In the genomic region with DNA sequence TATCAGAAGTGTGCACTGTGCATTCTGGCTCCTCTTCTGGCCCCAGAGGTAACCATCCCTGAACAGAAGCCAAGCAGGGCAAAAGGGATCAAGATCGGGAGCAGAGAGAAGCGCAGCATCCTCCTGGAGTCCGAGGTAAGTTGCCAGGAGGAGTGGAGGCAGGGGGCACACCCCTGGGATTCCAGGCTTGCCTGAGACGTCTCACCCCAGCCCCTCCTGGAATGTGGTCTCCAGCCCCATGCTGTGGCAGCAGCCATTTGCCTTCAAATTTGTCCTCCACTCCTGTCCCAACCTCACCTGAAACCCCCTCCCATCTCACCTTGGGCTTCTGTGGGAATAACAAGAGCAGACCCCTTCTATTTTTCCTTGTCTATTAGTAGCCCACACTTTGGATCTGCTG, we compare ENCODE assay signal across 30 cellular contexts. TPM values are rescaled to one million over a fixed set of nuclear protein-coding genes. Genes with fewer than 3 reads are reported as not detected.
"Had no signal": no experiment of that assay in that cellular context is flagged by ENCODE, and none has a peak within 500 bp of the region (broad histone marks: within the 10 kb centered on the region; RNA-seq: fewer than 3 reads in every experiment).

No MANE protein-coding gene starts in this region.

- H3K27ac Mint-ChIP-seq: activated CD4-positive, alpha-beta T cell treated with anti-CD3 and anti-CD28 coated beads, Interleukin-2, amount 10 ng/mL, durations not matched to agents 24 days and 14 days; activated CD8-positive, alpha-beta T cell treated with anti-CD3 and anti-CD28 coated beads for 36 hours; activated naive CD8-positive, alpha-beta T cell treated with anti-CD3 and anti-CD28 coated beads for 36 hours; activated T-cell treated with anti-CD3 and anti-CD28 coated beads, Interleukin-2, amount 50 U/mL, for 72 hours; activated T-helper 17 cell treated with anti-CD3 and anti-CD28 coated beads, Interleukin-2, amount 50 U/mL, for 72 hours had no signal

- H3K36me3 Mint-ChIP-seq: activated naive CD8-positive, alpha-beta T cell treated with anti-CD3 and anti-CD28 coated beads for 36 hours had no signal

- ATAC-seq: activated CD8-positive, alpha-beta T cell treated with anti-CD3 and anti-CD28 coated beads for 36 hours; activated T-cell treated with anti-CD3 and anti-CD28 coated beads, Interleukin-2, amount 50 U/mL, for 72 hours; activated T-helper 17 cell treated with anti-CD3 and anti-CD28 coated beads, Interleukin-2, amount 50 U/mL, for 72 hours; K562; Panc1 had no signal

- H3K27ac ChIP-seq: brain microvascular endothelial cell, SJCRH30, SK-N-MC had no signal

- H3K9me3 ChIP-seq: SJCRH30 had no signal

- DNase-seq: activated CD4-positive, alpha-beta T cell treated with anti-CD3 and anti-CD28 coated beads, Interleukin-2, amount 10 ng/mL, durations not matched to agents 24 days and 14 days; activated CD4-positive, alpha-beta T cell treated with anti-CD3 and anti-CD28 coated beads, Interleukin-2, amount 50 U/mL, for 4 hours; activated CD8-positive, alpha-beta T cell treated with anti-CD3 and anti-CD28 coated beads for 36 hours; activated effector memory CD4-positive, alpha-beta T cell treated with anti-CD3 and anti-CD28 coated beads, Interleukin-2, amount 50 U/mL, for 16 hours; activated naive CD4-positive, alpha-beta T cell; activated naive CD4-positive, alpha-beta T cell treated with anti-CD3 and anti-CD28 coated beads, Interleukin-2, amount 50 U/mL, for 16 hours; activated naive CD8-positive, alpha-beta T cell treated with anti-CD3 and anti-CD28 coated beads for 36 hours; activated T-cell treated with anti-CD3 and anti-CD28 coated beads, Interleukin-2, amount 50 U/mL, for 1 hour; activated T-cell treated with anti-CD3 and anti-CD28 coated beads, Interleukin-2, amount 50 U/mL, for 72 hours; amniotic stem cell; brain microvascular endothelial cell; NCI-H1092 treated with DMSO at 0.1 percent for 48 hours; NCI-H1417; NCI-H146; NCI-H187 treated with DMSO at 0.1 percent for 48 hours; NCI-H2081 treated with DMSO at 0.1 percent for 48 hours; NCI-H345; NCI-H524 treated with DMSO at 0.1 percent for 48 hours; SHP77; SJCRH30 had no signal

- H3K9me3 Mint-ChIP-seq: activated CD4-positive, alpha-beta T cell treated with anti-CD3 and anti-CD28 coated beads, Interleukin-2, amount 10 ng/mL, durations not matched to agents 24 days and 14 days; activated CD8-positive, alpha-beta T cell treated with anti-CD3 and anti-CD28 coated beads for 36 hours; activated naive CD8-positive, alpha-beta T cell treated with anti-CD3 and anti-CD28 coated beads for 36 hours; activated T-cell treated with anti-CD3 and anti-CD28 coated beads, Interleukin-2, amount 50 U/mL, for 72 hours; activated T-helper 17 cell treated with anti-CD3 and anti-CD28 coated beads, Interleukin-2, amount 50 U/mL, for 72 hours had no signal

- H3K4me3 Mint-ChIP-seq: activated CD4-positive, alpha-beta T cell treated with anti-CD3 and anti-CD28 coated beads, Interleukin-2, amount 10 ng/mL, durations not matched to agents 24 days and 14 days; activated CD8-positive, alpha-beta T cell treated with anti-CD3 and anti-CD28 coated beads for 36 hours; activated naive CD8-positive, alpha-beta T cell treated with anti-CD3 and anti-CD28 coated beads for 36 hours; activated T-cell treated with anti-CD3 and anti-CD28 coated beads, Interleukin-2, amount 50 U/mL, for 72 hours; activated T-helper 17 cell treated with anti-CD3 and anti-CD28 coated beads, Interleukin-2, amount 50 U/mL, for 72 hours had no signal

- H3K4me3 ChIP-seq: K562, SJCRH30, SK-N-MC had no signal

- H3K36me3 ChIP-seq: SJCRH30 had no signal

RNA-seq across cellular contexts. Expression of gene LRRC71, which starts 10.1 kb away (rescaled TPM):
- total RNA-seq: activated CD4-positive, alpha-beta T cell treated with anti-CD3 and anti-CD28 coated beads, Interleukin-2, amount 10 ng/mL, durations not matched to agents 24 days and 14 days; activated CD8-positive, alpha-beta memory T cell treated with anti-CD3 and anti-CD28 coated beads for 36 hours; activated CD8-positive, alpha-beta T cell treated with anti-CD3 and anti-CD28 coated beads for 36 hours; activated naive CD8-positive, alpha-beta T cell treated with anti-CD3 and anti-CD28 coated beads for 36 hours; activated T-cell treated with anti-CD3 and anti-CD28 coated beads, Interleukin-2, amount 50 U/mL, for 72 hours; activated T-helper 17 cell treated with anti-CD3 and anti-CD28 coated beads, Interleukin-2, amount 50 U/mL, for 72 hours; M059J; NCI-H460; RPMI7951; SJCRH30; T-helper 1 cell treated with Interleukin-12 subunit alpha and Interleukin-12 subunit beta and Interleukin-4 antibody, amounts not matched to agents 30 ng/mL and 1 ng/mL, for 36 hours; T-helper 2 cell treated with Interferon-gamma antibody and Interleukin-4, amounts not matched to agents 100 ng/mL and 5 ng/mL, for 36 hours had no signal

RNA-seq across cellular contexts. Expression of gene PEAR1, which starts 37.0 kb away (rescaled TPM):
- total RNA-seq: activated naive CD8-positive, alpha-beta T cell treated with anti-CD3 and anti-CD28 coated beads for 36 hours; activated T-helper 17 cell treated with anti-CD3 and anti-CD28 coated beads, Interleukin-2, amount 50 U/mL, for 72 hours; RPMI7951; SJCRH30 had no signal
